Comparison of ENCODE assay signal across 12 cellular contexts in the genomic region with DNA sequence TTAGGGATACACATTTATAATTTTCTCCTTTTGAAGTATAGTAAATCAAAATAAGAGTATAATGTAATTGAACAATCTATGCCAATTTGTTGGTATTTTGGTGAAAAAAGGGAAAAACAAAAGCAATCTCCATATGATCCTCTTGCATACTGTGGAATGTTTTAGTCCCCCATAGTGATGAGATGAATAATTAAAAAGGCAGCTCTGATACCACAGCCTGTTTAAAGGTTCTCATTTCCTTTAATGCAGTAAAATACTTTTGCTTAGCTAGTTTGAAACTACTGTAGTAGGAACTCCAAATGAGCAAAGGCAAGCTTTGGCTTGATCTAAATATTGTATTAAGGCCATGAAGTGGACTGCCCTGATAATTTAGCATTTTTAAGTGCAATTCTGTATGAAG.
"Had no signal": no experiment of that assay in that cellular context is flagged by ENCODE, and none has a peak within 500 bp of the region (broad histone marks: within the 10 kb centered on the region; RNA-seq: fewer than 3 reads in every experiment).

No MANE protein-coding gene starts in this region.

- H3K27me3 ChIP-seq: esophagus muscularis mucosa had no signal

- H3K27ac ChIP-seq: esophagus muscularis mucosa, prostate gland had no signal

- H3K4me3 Mint-ChIP-seq: activated B cell treated with CpG ODN at 0.5 μM for 24 hours; activated CD8-positive, alpha-beta T cell treated with anti-CD3 and anti-CD28 coated beads, Interleukin-2, amount 10 ng/mL, durations not matched to agents 7 days and 5 days; immature natural killer cell had no signal

- DNase-seq: activated B cell treated with CpG ODN at 0.5 μM for 24 hours; activated CD4-positive, alpha-beta T cell treated with anti-CD3 and anti-CD28 coated beads for 48 hours; activated CD8-positive, alpha-beta memory T cell treated with anti-CD3 and anti-CD28 coated beads, Interleukin-2, amount 50 U/mL, for 4 hours; activated CD8-positive, alpha-beta T cell treated with anti-CD3 and anti-CD28 coated beads, Interleukin-2, amount 10 ng/mL, durations not matched to agents 7 days and 5 days; activated T-cell treated with anti-CD3 and anti-CD28 coated beads, Interleukin-2, amount 50 U/mL, for 72 hours; immature natural killer cell; right cardiac atrium; small intestine; stimulated activated naive CD8-positive, alpha-beta T cell treated with anti-CD3 and anti-CD28 coated beads, Interleukin-15, Interleukin-2, amounts not matched to agents 100 U/mL and 50 U/mL, for 24 hours; trophoblast cell had no signal

- H3K9me3 Mint-ChIP-seq: activated B cell treated with CpG ODN at 0.5 μM for 24 hours; activated T-cell treated with anti-CD3 and anti-CD28 coated beads, Interleukin-2, amount 50 U/mL, for 72 hours; immature natural killer cell had no signal

- H3K27ac Mint-ChIP-seq: activated B cell treated with CpG ODN at 0.5 μM for 24 hours; activated CD8-positive, alpha-beta T cell treated with anti-CD3 and anti-CD28 coated beads, Interleukin-2, amount 10 ng/mL, durations not matched to agents 7 days and 5 days; activated T-cell treated with anti-CD3 and anti-CD28 coated beads, Interleukin-2, amount 50 U/mL, for 72 hours had no signal

- H3K4me1 ChIP-seq: esophagus muscularis mucosa, prostate gland had no signal

- H3K4me3 ChIP-seq: esophagus muscularis mucosa, prostate gland had no signal

- H3K27me3 Mint-ChIP-seq: activated B cell treated with CpG ODN at 0.5 μM for 24 hours had no signal

- H3K9me3 ChIP-seq: esophagus muscularis mucosa, prostate gland had no signal

- H3K36me3 Mint-ChIP-seq: immature natural killer cell had no signal

- H3K36me3 ChIP-seq: esophagus muscularis mucosa, prostate gland had no signal

- H3K4me1 Mint-ChIP-seq: activated B cell treated with CpG ODN at 0.5 μM for 24 hours had no signal
